Comparison of ENCODE assay signal across 23 cellular contexts in genomic region chr21:35424122-35424521, GRCh38.
"Had no signal": no experiment of that assay in that cellular context is flagged by ENCODE, and none has a peak within 500 bp of the region (broad histone marks: within the 10 kb centered on the region; RNA-seq: fewer than 3 reads in every experiment).

No MANE protein-coding gene starts in this region.

- ATAC-seq: activated CD8-positive, alpha-beta memory T cell treated with anti-CD3 and anti-CD28 coated beads, Interleukin-2, amount 10 ng/mL, durations not matched to agents 7 days and 5 days; activated naive CD4-positive, alpha-beta T cell treated with anti-CD3 and anti-CD28 coated beads, Interleukin-2, amount 50 U/mL, for 72 hours; activated naive CD8-positive, alpha-beta T cell treated with anti-CD3 and anti-CD28 coated beads, Interleukin-2, amount 50 U/mL, for 24 hours; T-helper 17 cell had no signal

- H3K27ac ChIP-seq: Peyer's patch, RWPE1 had no signal

- DNase-seq: activated B cell treated with CpG ODN at 0.5 μM for 24 hours; activated CD4-positive, alpha-beta T cell treated with anti-CD3 and anti-CD28 coated beads for 1 hour; activated CD4-positive, alpha-beta T cell treated with anti-CD3 and anti-CD28 coated beads, Interleukin-2, amount 10 ng/mL, durations not matched to agents 24 days and 14 days; activated CD4-positive, alpha-beta T cell treated with anti-CD3 and anti-CD28 coated beads, Interleukin-2, amount 50 U/mL, for 48 hours; activated CD8-positive, alpha-beta memory T cell treated with anti-CD3 and anti-CD28 coated beads, Interleukin-2, amount 10 ng/mL, durations not matched to agents 7 days and 5 days; activated effector memory CD4-positive, alpha-beta T cell treated with anti-CD3 and anti-CD28 coated beads, Interleukin-2, amount 50 U/mL, for 16 hours; activated naive CD4-positive, alpha-beta T cell treated with Interleukin-2 at 50 U/mL for 16 hours; activated naive CD8-positive, alpha-beta T cell treated with anti-CD3 and anti-CD28 coated beads, Interleukin-2, amount 50 U/mL, for 24 hours; activated T-cell treated with anti-CD3 and anti-CD28 coated beads, Interleukin-2, amount 50 U/mL, for 24 hours; amniotic stem cell; Karpas-422; NCI-H1105 treated with DMSO at 0.1 percent for 48 hours; NCI-H1436 treated with DMSO at 0.1 percent for 48 hours; NCI-H187 treated with DMSO at 0.1 percent for 48 hours; NCI-H2081 treated with DMSO at 0.1 percent for 48 hours; NCI-H446; NCI-H524; Peyer's patch; SIG-M5; T-helper 17 cell; T-helper 9 cell had no signal

- H3K9me3 ChIP-seq: Peyer's patch had no signal

- H3K4me3 ChIP-seq: Peyer's patch had no signal

- H3K36me3 ChIP-seq: Peyer's patch had no signal

- H3K27me3 ChIP-seq: Peyer's patch had no signal
